Comparison of ENCODE assay signal across 9 cellular contexts in genomic region chr22:50308986-50309600, GRCh38. TPM values are rescaled to one million over a fixed set of nuclear protein-coding genes. Genes with fewer than 3 reads are reported as not detected.
DNase-seq lines count a peak whose midpoint lies in the region; ATAC-seq and TF ChIP-seq lines count a peak whose summit lies in the region.
"Had no signal": no experiment of that assay in that cellular context is flagged by ENCODE, and none has a peak within 500 bp of the region (broad histone marks: within the 10 kb centered on the region; RNA-seq: fewer than 3 reads in every experiment).

No MANE protein-coding gene starts in this region.

- H3K4me1 ChIP-seq in upper lobe of left lung = peaks cover 43 to 62% (median 53%) of the 10 kb centered on the region in 4 donors

- H3K27ac Mint-ChIP-seq in activated naive CD4-positive, alpha-beta T cell treated with anti-CD3 and anti-CD28 coated beads for 36 hours = no peak overlapping the region
- H3K27ac Mint-ChIP-seq in brain = peak overlapping the region; percentile 76 to 97 (median 91)
- no peak overlapping the region for H3K27ac Mint-ChIP-seq in activated CD8-positive, alpha-beta T cell treated with anti-CD3 and anti-CD28 coated beads, Interleukin-2, amount 10 ng/mL, durations not matched to agents 7 days and 5 days
- H3K27ac Mint-ChIP-seq: activated naive CD4-positive, alpha-beta T cell treated with anti-CD3 and anti-CD28 coated beads, Interleukin-2, amount 50 U/mL, for 24 hours had no signal

- no peak for TF ChIP-seq EP300 in upper lobe of left lung (IDR thresholded peaks at IDR 0.05)

- no peak for TF ChIP-seq POLR2A in upper lobe of left lung (IDR thresholded peaks at IDR 0.05)

- no peaks in the 10 kb centered on the region for H3K9me3 Mint-ChIP-seq in activated naive CD4-positive, alpha-beta T cell treated with anti-CD3 and anti-CD28 coated beads for 36 hours
- H3K9me3 Mint-ChIP-seq in brain = no peaks in the 10 kb centered on the region
- H3K9me3 Mint-ChIP-seq in activated CD8-positive, alpha-beta T cell treated with anti-CD3 and anti-CD28 coated beads, Interleukin-2, amount 10 ng/mL, durations not matched to agents 7 days and 5 days (ENCODE audit: insufficient read depth) = no peaks in the 10 kb centered on the region
- H3K9me3 Mint-ChIP-seq: activated naive CD4-positive, alpha-beta T cell treated with anti-CD3 and anti-CD28 coated beads, Interleukin-2, amount 50 U/mL, for 24 hours had no signal

- WGBS in upper lobe of left lung, 2 donors = 32 to 54% methylated on average over 2 to 9 of the region's 9 CpGs

- peaks cover 12% of the 10 kb centered on the region for H3K27me3 Mint-ChIP-seq in activated naive CD4-positive, alpha-beta T cell treated with anti-CD3 and anti-CD28 coated beads for 36 hours (ENCODE audit: low read depth)
- peaks cover 8% of the 10 kb centered on the region for H3K27me3 Mint-ChIP-seq in brain
- H3K27me3 Mint-ChIP-seq in activated CD8-positive, alpha-beta T cell treated with anti-CD3 and anti-CD28 coated beads, Interleukin-2, amount 10 ng/mL, durations not matched to agents 7 days and 5 days (ENCODE audit: low read depth) = peaks cover 2% of the 10 kb centered on the region

- peak overlapping the region; percentile 28 for H3K4me3 Mint-ChIP-seq in activated naive CD4-positive, alpha-beta T cell treated with anti-CD3 and anti-CD28 coated beads for 36 hours
- peak overlapping the region in 4 of 5 experiments; percentile 51 to 82 (median 63) for H3K4me3 Mint-ChIP-seq in brain
- H3K4me3 Mint-ChIP-seq in activated CD8-positive, alpha-beta T cell treated with anti-CD3 and anti-CD28 coated beads, Interleukin-2, amount 10 ng/mL, durations not matched to agents 7 days and 5 days = no peak overlapping the region
- H3K4me3 Mint-ChIP-seq: activated naive CD4-positive, alpha-beta T cell treated with anti-CD3 and anti-CD28 coated beads, Interleukin-2, amount 50 U/mL, for 24 hours had no signal

- no peak for TF ChIP-seq CTCF in brain (conservative IDR thresholded peaks at IDR 0.05)
- no peak for TF ChIP-seq CTCF in upper lobe of left lung (IDR thresholded peaks at IDR 0.05)

- peak overlapping the region; percentile 83 to 95 (median 94) for H3K27ac ChIP-seq in upper lobe of left lung

- no peaks in the 10 kb centered on the region for H3K36me3 Mint-ChIP-seq in activated naive CD4-positive, alpha-beta T cell treated with anti-CD3 and anti-CD28 coated beads for 36 hours (ENCODE audit: low read depth)
- no peaks in the 10 kb centered on the region for H3K36me3 Mint-ChIP-seq in brain
- H3K36me3 Mint-ChIP-seq in activated CD8-positive, alpha-beta T cell treated with anti-CD3 and anti-CD28 coated beads, Interleukin-2, amount 10 ng/mL, durations not matched to agents 7 days and 5 days (ENCODE audit: low read depth) = no peaks in the 10 kb centered on the region
- H3K36me3 Mint-ChIP-seq: activated naive CD4-positive, alpha-beta T cell treated with anti-CD3 and anti-CD28 coated beads, Interleukin-2, amount 50 U/mL, for 24 hours had no signal

- peaks cover 12% of the 10 kb centered on the region for H3K4me1 Mint-ChIP-seq in activated naive CD4-positive, alpha-beta T cell treated with anti-CD3 and anti-CD28 coated beads for 36 hours (ENCODE audit: low read depth)
- peaks cover 29% of the 10 kb centered on the region for H3K4me1 Mint-ChIP-seq in brain
- peaks cover 33% of the 10 kb centered on the region for H3K4me1 Mint-ChIP-seq in activated CD8-positive, alpha-beta T cell treated with anti-CD3 and anti-CD28 coated beads, Interleukin-2, amount 10 ng/mL, durations not matched to agents 7 days and 5 days (ENCODE audit: low read depth)

- H3K9me3 ChIP-seq in upper lobe of left lung = no peaks in the 10 kb centered on the region

- no peaks in the 10 kb centered on the region for H3K27me3 ChIP-seq in upper lobe of left lung

- H3K4me3 ChIP-seq in upper lobe of left lung = no peak overlapping the region

- H3K36me3 ChIP-seq in upper lobe of left lung = peaks cover 0 to 3% (median 0%) of the 10 kb centered on the region in 4 donors

- POLR2A ChIA-PET in activated CD8-positive, alpha-beta T cell treated with anti-CD3 and anti-CD28 coated beads, Interleukin-2, amount 10 ng/mL, durations not matched to agents 7 days and 5 days (lab: Charles Lee) = no interaction called here

- DNase-seq in activated naive CD4-positive, alpha-beta T cell treated with anti-CD3 and anti-CD28 coated beads for 36 hours = no peak
- no peak for DNase-seq in activated naive CD4-positive, alpha-beta T cell treated with Interleukin-2 at 50 U/mL for 16 hours
- DNase-seq in myocyte (ENCODE audit: low read depth) (peak; percentile 82), upper lobe of left lung (peak in 1 of 2 donors; percentile 82)
- DNase-seq in activated CD8-positive, alpha-beta T cell treated with anti-CD3 and anti-CD28 coated beads, Interleukin-2, amount 10 ng/mL, durations not matched to agents 7 days and 5 days = no peak
- DNase-seq in activated CD4-positive, alpha-beta T cell treated with anti-CD3 and anti-CD28 coated beads for 1 hour = no peak

- ATAC-seq in upper lobe of left lung (ENCODE audit: low FRiP score in 2 of 2) = no peak
- ATAC-seq in activated CD8-positive, alpha-beta T cell treated with anti-CD3 and anti-CD28 coated beads, Interleukin-2, amount 10 ng/mL, durations not matched to agents 7 days and 5 days = no peak
- ATAC-seq in HG03045 (IDR thresholded peaks at IDR 0.05; ENCODE audit: unreplicated experiment) = no peak

- CTCF ChIA-PET in activated naive CD4-positive, alpha-beta T cell treated with anti-CD3 and anti-CD28 coated beads for 36 hours (lab: Charles Lee) = no interaction called here
- CTCF ChIA-PET in activated CD8-positive, alpha-beta T cell treated with anti-CD3 and anti-CD28 coated beads, Interleukin-2, amount 10 ng/mL, durations not matched to agents 7 days and 5 days (lab: Charles Lee) = no interaction called here

- intact Hi-C loops in activated naive CD4-positive, alpha-beta T cell treated with anti-CD3 and anti-CD28 coated beads for 36 hours (cut with micrococcal nuclease) = no loop called here

RNA-seq across cellular contexts. Expression of gene PLXNB2, which starts 1.6 kb away (rescaled TPM):
- 10 to 100 TPM in 1 of 2 experiments, 1 to 10 TPM in 1; 9.8 to 10.4 TPM for total RNA-seq in activated naive CD4-positive, alpha-beta T cell treated with anti-CD3 and anti-CD28 coated beads for 36 hours
- 80.1 TPM for polyA plus RNA-seq in brain (ENCODE audit: insufficient read depth, low read depth, low replicate concordance)
- total RNA-seq in myocyte (112 and 163 TPM in 2 replicates), upper lobe of left lung (100 to 1,000 TPM; 218 to 407 (median 313) TPM)
- 255 TPM for polyA plus RNA-seq in myocyte (2012)
- total RNA-seq in activated CD8-positive, alpha-beta T cell treated with anti-CD3 and anti-CD28 coated beads, Interleukin-2, amount 10 ng/mL, durations not matched to agents 7 days and 5 days = 10 to 100 TPM; 48.4 to 49.9 TPM

RNA-seq across cellular contexts. Expression of gene DENND6B, which starts 17.7 kb away (rescaled TPM):
- 1 to 10 TPM; 1.8 to 2.1 TPM for total RNA-seq in activated naive CD4-positive, alpha-beta T cell treated with anti-CD3 and anti-CD28 coated beads for 36 hours
- polyA plus RNA-seq in brain (ENCODE audit: insufficient read depth, low read depth, low replicate concordance) = 19.3 TPM
- 4.7 TPM in 2 replicates for total RNA-seq in myocyte
- 9.7 TPM for polyA plus RNA-seq in myocyte (2012)
- total RNA-seq in upper lobe of left lung = 10 to 100 TPM in 5 of 6 donors, 1 to 10 TPM in 1; 9.5 to 24.1 (median 12.7) TPM
- 1 to 10 TPM; 6.0 to 7.0 TPM for total RNA-seq in activated CD8-positive, alpha-beta T cell treated with anti-CD3 and anti-CD28 coated beads, Interleukin-2, amount 10 ng/mL, durations not matched to agents 7 days and 5 days

RNA-seq across cellular contexts. Expression of gene PPP6R2, which starts 34.0 kb away (rescaled TPM):
- 10 to 100 TPM; 33.7 to 34.7 TPM for total RNA-seq in activated naive CD4-positive, alpha-beta T cell treated with anti-CD3 and anti-CD28 coated beads for 36 hours
- 32.0 TPM for polyA plus RNA-seq in brain (ENCODE audit: insufficient read depth, low read depth, low replicate concordance)
- total RNA-seq in myocyte (65.8 and 74.8 TPM in 2 replicates), upper lobe of left lung (100 to 1,000 TPM in 2 of 6 donors, 10 to 100 TPM in 4; 53.0 to 264 (median 63.8) TPM)
- polyA plus RNA-seq in myocyte (2012) = 39.5 TPM
- 10 to 100 TPM; 62.1 to 64.9 TPM for total RNA-seq in activated CD8-positive, alpha-beta T cell treated with anti-CD3 and anti-CD28 coated beads, Interleukin-2, amount 10 ng/mL, durations not matched to agents 7 days and 5 days

RNA-seq across cellular contexts. Expression of gene MAPK11, which starts 38.9 kb away (rescaled TPM):
- 10 to 100 TPM; 17.5 to 17.9 TPM for total RNA-seq in activated naive CD4-positive, alpha-beta T cell treated with anti-CD3 and anti-CD28 coated beads for 36 hours
- polyA plus RNA-seq in brain (ENCODE audit: insufficient read depth, low read depth, low replicate concordance) = 19.1 TPM
- total RNA-seq in myocyte (3.2 and 3.3 TPM in 2 replicates), upper lobe of left lung (10 to 100 TPM in 1 of 6 donors, 1 to 10 TPM in 5; 3.1 to 27.3 (median 8.6) TPM)
- polyA plus RNA-seq in myocyte (2012) = 6.0 TPM
- 10 to 100 TPM; 10.4 to 11.8 TPM for total RNA-seq in activated CD8-positive, alpha-beta T cell treated with anti-CD3 and anti-CD28 coated beads, Interleukin-2, amount 10 ng/mL, durations not matched to agents 7 days and 5 days

RNA-seq across cellular contexts. Expression of gene MAPK12, which starts 47.6 kb away (rescaled TPM):
- 10 to 100 TPM; 12.3 to 12.4 TPM for total RNA-seq in activated naive CD4-positive, alpha-beta T cell treated with anti-CD3 and anti-CD28 coated beads for 36 hours
- polyA plus RNA-seq in brain (ENCODE audit: insufficient read depth, low read depth, low replicate concordance) = 26.7 TPM
- total RNA-seq in myocyte = 27.9 and 30.0 TPM in 2 replicates
- 15.1 TPM for polyA plus RNA-seq in myocyte (2012)
- 10 to 100 TPM in 3 of 6 donors, 1 to 10 TPM in 3; 3.1 to 19.2 (median 10.1) TPM for total RNA-seq in upper lobe of left lung
- total RNA-seq in activated CD8-positive, alpha-beta T cell treated with anti-CD3 and anti-CD28 coated beads, Interleukin-2, amount 10 ng/mL, durations not matched to agents 7 days and 5 days = 1 to 10 TPM; 4.8 to 5.3 TPM

Comparison
In these comparisons a context has a peak if more than half of its experiments do, and no peak if none do; other contexts are left out.
1. H3K27ac Mint-ChIP-seq: peak in brain (5 of 5); none in activated naive CD4-positive, alpha-beta T cell treated with anti-CD3 and anti-CD28 coated beads for 36 hours (single experiment) and activated CD8-positive, alpha-beta T cell treated with anti-CD3 and anti-CD28 coated beads, Interleukin-2, amount 10 ng/mL, durations not matched to agents 7 days and 5 days (single experiment).